ENCODE assay signal across 15 cellular contexts in the genomic region with DNA sequence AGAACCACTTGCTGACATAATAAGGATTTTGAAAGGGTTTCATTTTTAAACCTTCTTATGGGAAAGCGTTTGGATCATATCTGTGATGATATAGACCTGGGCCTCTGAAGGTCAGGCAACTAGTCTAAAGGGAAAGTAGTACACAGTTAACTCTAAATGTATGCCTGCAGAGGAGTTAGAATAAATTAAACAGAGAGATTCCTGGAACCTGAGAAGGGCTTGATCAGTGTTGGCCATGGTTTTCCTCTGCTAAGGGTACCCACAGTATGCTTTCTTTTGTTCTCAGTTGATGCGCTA. TPM values are rescaled to one million over a fixed set of nuclear protein-coding genes. Genes with fewer than 3 reads are reported as not detected.
DNase-seq lines count a peak whose midpoint lies in the region; ATAC-seq and TF ChIP-seq lines count a peak whose summit lies in the region.
"Had no signal": no experiment of that assay in that cellular context is flagged by ENCODE, and none has a peak within 500 bp of the region (broad histone marks: within the 10 kb centered on the region; RNA-seq: fewer than 3 reads in every experiment).

No MANE protein-coding gene starts in this region.

- in situ Hi-C loops in gastrocnemius medialis (cut with MboI; ENCODE audit: low sequenced_read_pairs in 4 of 4): loop anchor here in 3 of 4 donors (5.0 to 10.0 kb wide), 2 partner anchors 116 to 118 kb away; no protein-coding TSS in a partner anchor

- CTCF ChIA-PET in Calu3 (lab: Charles Lee): interaction anchor here (1.1 to 1.7 kb wide), 3 partner anchors 15 to 47 kb away, joined by 3 to 5 read pairs (median 4); a partner anchor contains a TSS
- CTCF ChIA-PET in MCF 10A (lab: Yijun Ruan, JAX): interaction anchor here (0.5 to 3.5 kb wide), 9 partner anchors 10 to 1260 kb away, joined by 3 to 54 read pairs (median 4); a partner anchor contains a TSS
- CTCF ChIA-PET in activated CD4-positive, alpha-beta T cell treated with anti-CD3 and anti-CD28 coated beads for 36 hours (lab: Charles Lee): interaction anchor here (1.6 kb wide), 1 partner anchor 116 kb away, joined by 8 read pairs; no protein-coding TSS in a partner anchor

- POLR2A ChIA-PET in MCF 10A (lab: Yijun Ruan, JAX): interaction anchor here (0.5 to 2.7 kb wide), 10 partner anchors 12 to 1070 kb away, joined by 3 to 25 read pairs (median 4); a partner anchor contains a TSS
- POLR2A ChIA-PET in activated CD4-positive, alpha-beta T cell treated with anti-CD3 and anti-CD28 coated beads for 36 hours (lab: Charles Lee): no interaction called here

- H3K27ac Mint-ChIP-seq in Calu3 (ENCODE audit: unreplicated experiment) (peak overlapping the region; percentile 29), MCF 10A (ENCODE audit: low read depth, unreplicated experiment) (peak overlapping the region; percentile 80)
- H3K27ac Mint-ChIP-seq in activated CD4-positive, alpha-beta T cell treated with anti-CD3 and anti-CD28 coated beads for 36 hours: no peak overlapping the region
- H3K27ac Mint-ChIP-seq in activated T-helper 17 cell treated with anti-CD3 and anti-CD28 coated beads, Interleukin-2, amount 50 U/mL, for 72 hours: no peak overlapping the region
- H3K27ac Mint-ChIP-seq: activated CD4-positive, alpha-beta memory T cell treated with anti-CD3 and anti-CD28 coated beads for 36 hours; activated naive CD4-positive, alpha-beta T cell treated with anti-CD3 and anti-CD28 coated beads, Interleukin-2, amount 50 U/mL, for 24 hours; stimulated activated naive CD8-positive, alpha-beta T cell treated with anti-CD3 and anti-CD28 coated beads, Interleukin-15, Interleukin-2, amounts not matched to agents 100 ng/mL and 50 ng/mL, for 24 hours had no signal

- no peak for TF ChIP-seq CTCF in Calu3 (IDR thresholded peaks at IDR 0.05; ENCODE audit: unreplicated experiment)
- no peak for TF ChIP-seq CTCF in MCF 10A (IDR thresholded peaks at IDR 0.05; ENCODE audit: unreplicated experiment)
- TF ChIP-seq CTCF in gastrocnemius medialis (IDR thresholded peaks at IDR 0.05 in 4 of 5, conservative IDR thresholded peaks at IDR 0.05 in 1 of 5): no peak
- no peak for TF ChIP-seq CTCF in omental fat pad (IDR thresholded peaks at IDR 0.05)

- H3K4me1 Mint-ChIP-seq in Calu3 (ENCODE audit: low read depth, unreplicated experiment) (peaks cover 19% of the 10 kb centered on the region), MCF 10A (ENCODE audit: insufficient read depth, unreplicated experiment) (peaks cover 22% of the 10 kb centered on the region)
- no peaks in the 10 kb centered on the region for H3K4me1 Mint-ChIP-seq in activated CD4-positive, alpha-beta T cell treated with anti-CD3 and anti-CD28 coated beads for 36 hours
- no peaks in the 10 kb centered on the region for H3K4me1 Mint-ChIP-seq in activated T-helper 17 cell treated with anti-CD3 and anti-CD28 coated beads, Interleukin-2, amount 50 U/mL, for 72 hours

- BruUV-seq in Calu3 (replicated peaks; lab: Mats Ljungman, UMichigan) (no TSS peak), MCF 10A (replicated peaks; lab: Mats Ljungman, UMichigan) (no TSS peak)

- H3K27me3 Mint-ChIP-seq in Calu3 (ENCODE audit: unreplicated experiment) (no peaks in the 10 kb centered on the region), MCF 10A (ENCODE audit: insufficient read depth, unreplicated experiment) (no peaks in the 10 kb centered on the region)
- no peaks in the 10 kb centered on the region for H3K27me3 Mint-ChIP-seq in activated CD4-positive, alpha-beta T cell treated with anti-CD3 and anti-CD28 coated beads for 36 hours
- no peaks in the 10 kb centered on the region for H3K27me3 Mint-ChIP-seq in activated T-helper 17 cell treated with anti-CD3 and anti-CD28 coated beads, Interleukin-2, amount 50 U/mL, for 72 hours
- H3K27me3 Mint-ChIP-seq: activated CD4-positive, alpha-beta memory T cell treated with anti-CD3 and anti-CD28 coated beads for 36 hours; activated naive CD4-positive, alpha-beta T cell treated with anti-CD3 and anti-CD28 coated beads, Interleukin-2, amount 50 U/mL, for 24 hours; naive B cell; stimulated activated naive CD8-positive, alpha-beta T cell treated with anti-CD3 and anti-CD28 coated beads, Interleukin-15, Interleukin-2, amounts not matched to agents 100 ng/mL and 50 ng/mL, for 24 hours; T-cell had no signal

- H3K4me3 Mint-ChIP-seq in Calu3 (ENCODE audit: low read depth, unreplicated experiment) (peak overlapping the region; percentile 51), MCF 10A (ENCODE audit: unreplicated experiment) (peak overlapping the region; percentile 64)
- H3K4me3 Mint-ChIP-seq in activated CD4-positive, alpha-beta T cell treated with anti-CD3 and anti-CD28 coated beads for 36 hours: no peak overlapping the region
- H3K4me3 Mint-ChIP-seq in activated T-helper 17 cell treated with anti-CD3 and anti-CD28 coated beads, Interleukin-2, amount 50 U/mL, for 72 hours: no peak overlapping the region
- H3K4me3 Mint-ChIP-seq: activated CD4-positive, alpha-beta memory T cell treated with anti-CD3 and anti-CD28 coated beads for 36 hours; activated naive CD4-positive, alpha-beta T cell treated with anti-CD3 and anti-CD28 coated beads, Interleukin-2, amount 50 U/mL, for 24 hours; naive B cell; stimulated activated naive CD8-positive, alpha-beta T cell treated with anti-CD3 and anti-CD28 coated beads, Interleukin-15, Interleukin-2, amounts not matched to agents 100 ng/mL and 50 ng/mL, for 24 hours; T-cell had no signal

- peak in 1 of 2 donors; percentile 7 for ATAC-seq in right cardiac atrium
- ATAC-seq in gastrocnemius medialis: peak; percentile 5 to 12
- no peak for ATAC-seq in activated CD4-positive, alpha-beta T cell treated with anti-CD3 and anti-CD28 coated beads for 36 hours
- no peak for ATAC-seq in activated T-helper 17 cell treated with anti-CD3 and anti-CD28 coated beads, Interleukin-2, amount 50 U/mL, for 72 hours (replicated peaks)
- no peak for ATAC-seq in omental fat pad (ENCODE audit: low FRiP score)
- ATAC-seq: T-cell had no signal

- H3K27me3 ChIP-seq in right cardiac atrium (ENCODE audit: control insufficient read depth, insufficient read depth): no peaks in the 10 kb centered on the region
- H3K27me3 ChIP-seq in gastrocnemius medialis: no peaks in the 10 kb centered on the region
- H3K27me3 ChIP-seq: BE2C had no signal

- peaks cover 17% of the 10 kb centered on the region for H3K36me3 Mint-ChIP-seq in Calu3 (ENCODE audit: insufficient read depth, unreplicated experiment)
- H3K36me3 Mint-ChIP-seq in MCF 10A (ENCODE audit: insufficient read depth, unreplicated experiment): peaks cover 27% of the 10 kb centered on the region
- peaks cover 10% of the 10 kb centered on the region for H3K36me3 Mint-ChIP-seq in activated CD4-positive, alpha-beta T cell treated with anti-CD3 and anti-CD28 coated beads for 36 hours (ENCODE audit: low read depth)
- peaks cover 93% of the 10 kb centered on the region for H3K36me3 Mint-ChIP-seq in activated T-helper 17 cell treated with anti-CD3 and anti-CD28 coated beads, Interleukin-2, amount 50 U/mL, for 72 hours (ENCODE audit: low read depth)

- H3K27ac ChIP-seq in right cardiac atrium (ENCODE audit: low read length) (peak overlapping the region; percentile 86), gastrocnemius medialis (peak overlapping the region; percentile 66 to 88 (median 80))

- intact Hi-C loops in Calu3 (cut with micrococcal nuclease; ENCODE audit: unreplicated experiment) (loop anchor here (2.0 kb wide), 1 partner anchor 34 kb away; no protein-coding TSS in a partner anchor), MCF 10A (cut with micrococcal nuclease) (loop anchor here (1.0 kb wide), 1 partner anchor 55 kb away; no protein-coding TSS in a partner anchor), right cardiac atrium (cut with DNase I) (loop anchor here in 2 of 4 donors (10.0 kb wide), 2 partner anchors 98 to 108 kb away; a partner anchor contains a TSS), gastrocnemius medialis (cut with DNase I; ENCODE audit: low total_unique reads) (loop anchor here (2.0 kb wide), 2 partner anchors 40 to 94 kb away; a partner anchor contains a TSS)
- intact Hi-C loops in activated CD4-positive, alpha-beta T cell treated with anti-CD3 and anti-CD28 coated beads for 36 hours (cut with DNase I, micrococcal nuclease): no loop called here

- no peaks in the 10 kb centered on the region for H3K9me3 Mint-ChIP-seq in Calu3 (ENCODE audit: low read depth, unreplicated experiment)
- H3K9me3 Mint-ChIP-seq in MCF 10A (ENCODE audit: unreplicated experiment): no peaks in the 10 kb centered on the region
- no peaks in the 10 kb centered on the region for H3K9me3 Mint-ChIP-seq in activated CD4-positive, alpha-beta T cell treated with anti-CD3 and anti-CD28 coated beads for 36 hours (ENCODE audit: low read depth)
- H3K9me3 Mint-ChIP-seq in activated T-helper 17 cell treated with anti-CD3 and anti-CD28 coated beads, Interleukin-2, amount 50 U/mL, for 72 hours: no peaks in the 10 kb centered on the region
- H3K9me3 Mint-ChIP-seq: activated CD4-positive, alpha-beta memory T cell treated with anti-CD3 and anti-CD28 coated beads for 36 hours; activated naive CD4-positive, alpha-beta T cell treated with anti-CD3 and anti-CD28 coated beads, Interleukin-2, amount 50 U/mL, for 24 hours; naive B cell; stimulated activated naive CD8-positive, alpha-beta T cell treated with anti-CD3 and anti-CD28 coated beads, Interleukin-15, Interleukin-2, amounts not matched to agents 100 ng/mL and 50 ng/mL, for 24 hours; T-cell had no signal

- H3K36me3 ChIP-seq in gastrocnemius medialis: peaks cover 0 to 22% of the 10 kb centered on the region in 2 donors
- H3K36me3 ChIP-seq: BE2C had no signal

- H3K4me3 ChIP-seq in right cardiac atrium (ENCODE audit: low read length) (no peak overlapping the region), gastrocnemius medialis (peak overlapping the region; percentile 24 to 44 (median 38))

- WGBS in right cardiac atrium: 58% methylated on average over 2 of the region's 2 CpGs

- H3K9me3 ChIP-seq in right cardiac atrium (ENCODE audit: control insufficient read depth, low read length) (no peaks in the 10 kb centered on the region), gastrocnemius medialis (no peaks in the 10 kb centered on the region)
- H3K9me3 ChIP-seq: BE2C had no signal

- DNase-seq in Calu3: no peak
- no peak for DNase-seq in MCF 10A (ENCODE audit: unreplicated experiment)
- DNase-seq in right cardiac atrium: no peak
- DNase-seq in gastrocnemius medialis: no peak
- no peak for DNase-seq in activated CD4-positive, alpha-beta T cell treated with anti-CD3 and anti-CD28 coated beads for 36 hours
- DNase-seq in activated effector memory CD4-positive, alpha-beta T cell treated with Interleukin-2 at 50 U/mL for 16 hours: no peak
- no peak for DNase-seq in omental fat pad (ENCODE audit: low spot score)
- DNase-seq: activated CD4-positive, alpha-beta memory T cell treated with anti-CD3 and anti-CD28 coated beads for 36 hours; BE2C; GDM1; naive B cell; T-cell had no signal

- TF ChIP-seq POLR2A in gastrocnemius medialis (IDR thresholded peaks at IDR 0.05): no peak

- peaks cover 8% of the 10 kb centered on the region for H3K4me1 ChIP-seq in right cardiac atrium (ENCODE audit: control insufficient read depth, insufficient read depth, low read length)
- H3K4me1 ChIP-seq in gastrocnemius medialis: peaks cover 32 to 54% of the 10 kb centered on the region in 2 donors
- H3K4me1 ChIP-seq: BE2C had no signal

RNA-seq across cellular contexts. Expression of a gene that starts 14.4 kb away (rescaled TPM):
- total RNA-seq in Calu3 (2022) (13.6 and 13.9 TPM in 2 replicates), MCF 10A (2022) (11.1 and 15.7 TPM in 2 replicates), right cardiac atrium (1 to 10 TPM; 7.1 to 8.6 (median 7.9) TPM), gastrocnemius medialis (1 to 10 TPM; 4.2 to 9.5 (median 6.4) TPM), omental fat pad (10 to 100 TPM in 1 of 4 donors, 1 to 10 TPM in 3; 7.1 to 10.9 (median 8.4) TPM)
- 3.4 TPM for polyA plus RNA-seq in right cardiac atrium
- total RNA-seq in activated CD4-positive, alpha-beta T cell treated with anti-CD3 and anti-CD28 coated beads for 36 hours: 10 to 100 TPM in 1 of 2 experiments, 1 to 10 TPM in 1; 9.1 to 11.7 TPM
- total RNA-seq in activated T-helper 17 cell treated with anti-CD3 and anti-CD28 coated beads, Interleukin-2, amount 50 U/mL, for 72 hours: 1 to 10 TPM; 3.0 to 8.7 TPM

RNA-seq across cellular contexts. Expression of a gene that starts 40.6 kb away (rescaled TPM):
- 30.7 and 37.7 TPM in 2 replicates for total RNA-seq in Calu3 (2022)
- 10.2 and 11.4 TPM in 2 replicates for total RNA-seq in MCF 10A (2022)
- total RNA-seq in right cardiac atrium: 10 to 100 TPM; 54.0 to 64.5 (median 61.9) TPM
- 14.2 TPM for polyA plus RNA-seq in right cardiac atrium
- 10 to 100 TPM; 39.1 to 51.7 (median 43.9) TPM for total RNA-seq in gastrocnemius medialis
- total RNA-seq in activated CD4-positive, alpha-beta T cell treated with anti-CD3 and anti-CD28 coated beads for 36 hours: 10 to 100 TPM in 1 of 2 experiments, 1 to 10 TPM in 1; 8.6 to 11.8 TPM
- total RNA-seq in activated T-helper 17 cell treated with anti-CD3 and anti-CD28 coated beads, Interleukin-2, amount 50 U/mL, for 72 hours: 10 to 100 TPM in 1 of 2 donors, 1 to 10 TPM in 1; 9.6 to 22.4 TPM
- 10 to 100 TPM; 14.3 to 54.1 (median 23.9) TPM for total RNA-seq in omental fat pad

Comparison
In these comparisons a context has a peak if more than half of its experiments do, and no peak if none do; other contexts are left out.
1. H3K27ac Mint-ChIP-seq: peak in Calu3 (single experiment) and MCF 10A (single experiment); none in activated CD4-positive, alpha-beta T cell treated with anti-CD3 and anti-CD28 coated beads for 36 hours (single experiment) and activated T-helper 17 cell treated with anti-CD3 and anti-CD28 coated beads, Interleukin-2, amount 50 U/mL, for 72 hours (single experiment).
2. H3K4me3 Mint-ChIP-seq: peak in Calu3 (single experiment) and MCF 10A (single experiment); none in activated CD4-positive, alpha-beta T cell treated with anti-CD3 and anti-CD28 coated beads for 36 hours (single experiment) and activated T-helper 17 cell treated with anti-CD3 and anti-CD28 coated beads, Interleukin-2, amount 50 U/mL, for 72 hours (single experiment).
3. ATAC-seq: peak in gastrocnemius medialis (2 of 2); none in activated CD4-positive, alpha-beta T cell treated with anti-CD3 and anti-CD28 coated beads for 36 hours (single experiment), activated T-helper 17 cell treated with anti-CD3 and anti-CD28 coated beads, Interleukin-2, amount 50 U/mL, for 72 hours (single experiment) and omental fat pad (single experiment).
4. intact Hi-C loops: an anchor here in Calu3 (2.0 kb wide), MCF 10A (1.0 kb wide) and gastrocnemius medialis (2.0 kb wide); none called in activated CD4-positive, alpha-beta T cell treated with anti-CD3 and anti-CD28 coated beads for 36 hours.